In the genomic region with DNA sequence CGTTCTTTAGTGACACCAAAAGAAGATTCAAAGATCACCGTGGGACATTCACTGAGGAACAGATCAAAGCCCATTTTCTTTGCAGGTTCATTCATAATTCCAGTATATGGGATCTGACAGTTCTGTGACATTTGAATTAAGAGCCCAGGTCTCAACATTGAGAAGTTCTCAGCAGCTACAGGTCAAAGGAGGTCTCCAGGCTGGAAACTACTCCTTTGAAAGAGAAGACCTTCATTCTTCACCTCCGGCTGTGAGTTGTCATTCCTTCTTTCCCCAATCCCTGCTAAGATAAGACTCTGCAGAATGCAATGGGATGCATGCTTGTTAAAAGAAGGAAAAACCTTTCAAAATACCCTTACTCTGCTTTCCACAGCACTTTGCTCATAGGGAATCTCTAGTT, we compare ENCODE assay signal across 7 cellular contexts.
"Had no signal": no experiment of that assay in that cellular context is flagged by ENCODE, and none has a peak within 500 bp of the region (broad histone marks: within the 10 kb centered on the region; RNA-seq: fewer than 3 reads in every experiment).

No MANE protein-coding gene starts in this region.

- H3K4me2 ChIP-seq: KMS-11 had no signal

- H3K4me1 Mint-ChIP-seq: IgD-negative memory B cell had no signal

- H3K9ac ChIP-seq: KMS-11 had no signal

- H3K27ac ChIP-seq: KMS-11 had no signal

- DNase-seq: IMR-90, KBM-7, KG1 had no signal

- H3K36me3 Mint-ChIP-seq: IgD-negative memory B cell had no signal

- ATAC-seq: HepG2, K562 had no signal

- H3K4me3 ChIP-seq: K562 had no signal

- H3K4me3 Mint-ChIP-seq: IgD-negative memory B cell had no signal

- H3K27ac Mint-ChIP-seq: IgD-negative memory B cell had no signal
